Comparison of ENCODE assay signal across 15 cellular contexts in genomic region chr11:118202599-118203422, GRCh38. TPM values are rescaled to one million over a fixed set of nuclear protein-coding genes. Genes with fewer than 3 reads are reported as not detected.
DNase-seq lines count a peak whose midpoint lies in the region; ATAC-seq and TF ChIP-seq lines count a peak whose summit lies in the region.
"Had no signal": no experiment of that assay in that cellular context is flagged by ENCODE, and none has a peak within 500 bp of the region (broad histone marks: within the 10 kb centered on the region; RNA-seq: fewer than 3 reads in every experiment).

No MANE protein-coding gene starts in this region.

- peak; percentile 31 for TF ChIP-seq POLR2A in right lobe of liver (IDR thresholded peaks at IDR 0.05)

- no peaks in the 10 kb centered on the region for H3K36me3 Mint-ChIP-seq in Calu3 (ENCODE audit: insufficient read depth, unreplicated experiment)

- peak overlapping the region; percentile 63 to 83 (median 66) for H3K27ac ChIP-seq in right lobe of liver
- H3K27ac ChIP-seq: BLaER1 had no signal

- intact Hi-C loops in Calu3 (cut with micrococcal nuclease; ENCODE audit: unreplicated experiment) (no loop called here), right lobe of liver (cut with DNase I) (no loop called here)

- H3K27me3 ChIP-seq in right lobe of liver: no peaks in the 10 kb centered on the region
- H3K27me3 ChIP-seq: BLaER1, MG63 had no signal

- no peaks in the 10 kb centered on the region for H3K9me3 ChIP-seq in right lobe of liver
- H3K9me3 ChIP-seq: BLaER1, MG63 had no signal

- H3K4me3 ChIP-seq in right lobe of liver: no peak overlapping the region
- H3K4me3 ChIP-seq: BLaER1, MG63 had no signal

- no peaks in the 10 kb centered on the region for H3K4me1 Mint-ChIP-seq in Calu3 (ENCODE audit: low read depth, unreplicated experiment)

- peak; percentile 14 for DNase-seq in Calu3
- peak; percentile 81 for DNase-seq in HT-29 (ENCODE audit: low spot score)
- peak; percentile 56 for DNase-seq in activated T-cell treated with anti-CD3 and anti-CD28 coated beads for 48 hours (ENCODE audit: low read depth)
- DNase-seq in right lobe of liver: peak; percentile 83 to 93 (median 89)
- DNase-seq in GM10266 (ENCODE audit: extremely low spot score): no peak
- no peak for DNase-seq in GDM1 (lab: John Stamatoyannopoulos, UW)
- DNase-seq: activated B cell treated with CpG ODN at 0.5 μM for 24 hours, dermis blood vessel endothelial cell, MG63, retina, substantia nigra had no signal

- CTCF ChIA-PET in Calu3 (lab: Charles Lee): interaction anchor here (0.9 to 1.6 kb wide), 4 partner anchors 12 to 151 kb away, joined by 3 to 5 read pairs (median 3); no protein-coding TSS in a partner anchor

- H3K9me3 Mint-ChIP-seq in Calu3 (ENCODE audit: low read depth, unreplicated experiment): no peaks in the 10 kb centered on the region
- H3K9me3 Mint-ChIP-seq: activated B cell treated with CpG ODN at 0.5 μM for 24 hours had no signal

- peaks cover 0 to 40% (median 15%) of the 10 kb centered on the region in 4 donors for H3K4me1 ChIP-seq in right lobe of liver

- ATAC-seq in right lobe of liver (peak; percentile 84 to 93 (median 89)), GM18511 (IDR thresholded peaks at IDR 0.05; ENCODE audit: unreplicated experiment) (no peak), GM21717 (IDR thresholded peaks at IDR 0.05; ENCODE audit: unreplicated experiment) (no peak)

- H3K27me3 Mint-ChIP-seq in Calu3 (ENCODE audit: unreplicated experiment): no peaks in the 10 kb centered on the region

- no peaks in the 10 kb centered on the region for H3K36me3 ChIP-seq in right lobe of liver
- H3K36me3 ChIP-seq: BLaER1, MG63 had no signal

- BruUV-seq in Calu3 (replicated peaks; lab: Mats Ljungman, UMichigan): no TSS peak

- H3K27ac Mint-ChIP-seq in Calu3 (ENCODE audit: unreplicated experiment): no peak overlapping the region
- H3K27ac Mint-ChIP-seq: activated B cell treated with CpG ODN at 0.5 μM for 24 hours had no signal

- 31% methylated on average over 3 of the region's 7 CpGs for WGBS in right lobe of liver (ENCODE audit: insufficient coverage, low coverage, low lambda C conversion rate, missing lambda C conversion rate)

- H3K4me3 Mint-ChIP-seq in Calu3 (ENCODE audit: low read depth, unreplicated experiment): no peak overlapping the region
- H3K4me3 Mint-ChIP-seq: activated B cell treated with CpG ODN at 0.5 μM for 24 hours had no signal

- TF ChIP-seq CTCF in Calu3 (IDR thresholded peaks at IDR 0.05; ENCODE audit: unreplicated experiment): no peak
- no peak for TF ChIP-seq CTCF in right lobe of liver (IDR thresholded peaks at IDR 0.05)
- TF ChIP-seq CTCF in GM10266 (IDR thresholded peaks at IDR 0.05; ENCODE audit: control insufficient read depth, insufficient read depth, low read depth, missing control alignments): no peak

RNA-seq across cellular contexts. Expression of gene JAML, which starts 22.0 kb away (rescaled TPM):
- total RNA-seq in Calu3 (2022) (0.07 TPM in 1 of 2 replicates, not detected in the other), right lobe of liver (1 to 10 TPM; 1.5 to 9.1 (median 3.2) TPM)
- 0.10 TPM in 1 of 2 replicates, not detected in the other for total RNA-seq in HT-29 (2014; rRNA removed; shearing (Covaris generic))

RNA-seq across cellular contexts. Expression of gene SCN2B, which starts 26.4 kb away (rescaled TPM):
- total RNA-seq in Calu3 (2022): not detected in 2 replicates
- total RNA-seq in HT-29 (2014; rRNA removed; shearing (Covaris generic)): not detected in 2 replicates
- total RNA-seq in right lobe of liver: not detected
- total RNA-seq: activated B cell treated with CpG ODN at 0.5 μM for 24 hours had no signal

RNA-seq across cellular contexts. Expression of gene MPZL3, which starts 49.4 kb away (rescaled TPM):
- total RNA-seq in Calu3 (2022) (5.9 and 6.9 TPM in 2 replicates), right lobe of liver (1 to 10 TPM; 2.7 to 9.3 (median 6.8) TPM)
- 11.1 and 11.7 TPM in 2 replicates for total RNA-seq in HT-29 (2014; rRNA removed; shearing (Covaris generic))

RNA-seq across cellular contexts. Expression of gene SCN4B, which starts 50.2 kb away (rescaled TPM):
- total RNA-seq in Calu3 (2022) (not detected in 2 replicates), right lobe of liver (under 1 TPM; 0.11 to 0.30 (median 0.23) TPM)
- total RNA-seq in HT-29 (2014; rRNA removed; shearing (Covaris generic)): not detected in 2 replicates
- total RNA-seq: activated B cell treated with CpG ODN at 0.5 μM for 24 hours, dermis blood vessel endothelial cell, OCI-LY7 had no signal

Comparison
In these comparisons a context has a peak if more than half of its experiments do, and no peak if none do; other contexts are left out.
1. DNase-seq: peak in Calu3 (single experiment), HT-29 (single experiment), activated T-cell treated with anti-CD3 and anti-CD28 coated beads for 48 hours (single experiment) and right lobe of liver (3 of 3); none in GM10266 (single experiment) and GDM1 (single experiment).
2. ATAC-seq: peak in right lobe of liver (4 of 4); none in GM18511 (single experiment) and GM21717 (single experiment).